In genomic region chr2:68251855-68252406, GRCh38 we compare ENCODE assay signal across 8 cellular contexts. TPM values are rescaled to one million over a fixed set of nuclear protein-coding genes. Genes with fewer than 3 reads are reported as not detected.
DNase-seq lines count a peak whose midpoint lies in the region; ATAC-seq and TF ChIP-seq lines count a peak whose summit lies in the region.

No MANE protein-coding gene starts in this region.

- H3K36me3 Mint-ChIP-seq in activated naive CD8-positive, alpha-beta T cell treated with anti-CD3 and anti-CD28 coated beads, Interleukin-2, amount 10 ng/mL, durations not matched to agents 7 days and 5 days = peaks cover 13% of the 10 kb centered on the region

- H3K79me2 ChIP-seq in smooth muscle cell (ENCODE audit: low read depth) = peaks cover 55% of the 10 kb centered on the region

- peak; percentile 5 for ATAC-seq in activated naive CD8-positive, alpha-beta T cell treated with anti-CD3 and anti-CD28 coated beads, Interleukin-2, amount 10 ng/mL, durations not matched to agents 7 days and 5 days (ENCODE audit: low read depth)

- H3K4me3 ChIP-seq in HFF-Myc (replicated peaks; ENCODE audit: low read depth, low read length) (peak overlapping the region; percentile 93), iPS-11a (ENCODE audit: low read depth, low read length) (peak overlapping the region; percentile 97), smooth muscle cell (peak overlapping the region; percentile 97)

- 1% methylated on average over 22 of the region's 78 CpGs for whole genome bisulfite sequencing in smooth muscle cell (ENCODE audit: low lambda C conversion rate)

- H3K27ac Mint-ChIP-seq in activated naive CD8-positive, alpha-beta T cell treated with anti-CD3 and anti-CD28 coated beads, Interleukin-2, amount 10 ng/mL, durations not matched to agents 7 days and 5 days = peak overlapping the region; percentile 97

- no peaks in the 10 kb centered on the region for H3K27me3 ChIP-seq in smooth muscle cell (ENCODE audit: low read depth)

- H3K9ac ChIP-seq in smooth muscle cell (ENCODE audit: low read depth) = peak overlapping the region; percentile 89

- H3K4me2 ChIP-seq in smooth muscle cell = peak overlapping the region; percentile 92

- H3K4me3 Mint-ChIP-seq in activated naive CD8-positive, alpha-beta T cell treated with anti-CD3 and anti-CD28 coated beads, Interleukin-2, amount 10 ng/mL, durations not matched to agents 7 days and 5 days = peak overlapping the region; percentile 98

- DNase-seq in GM10248 (ENCODE audit: extremely low spot score) (peak; percentile 35), HFF-Myc (ENCODE audit: extremely low read depth, low read depth) (no peak), RWPE1 (ENCODE audit: low spot score) (peak; percentile 12), smooth muscle cell (lab: John Stamatoyannopoulos, UW; ENCODE audit: unreplicated experiment) (no peak), NCI-H1930 (lab: John Stamatoyannopoulos, UW) (no peak), NCI-H524 (lab: John Stamatoyannopoulos, UW) (no peak)
- peak; percentile 74 for DNase-seq in activated naive CD8-positive, alpha-beta T cell treated with anti-CD3 and anti-CD28 coated beads, Interleukin-2, amount 10 ng/mL, durations not matched to agents 7 days and 5 days

- POLR2A ChIA-PET in GM10248 (lab: Yijun Ruan, JAX) (no interaction called here), RWPE1 (lab: Yijun Ruan, JAX; ENCODE audit: low non-redundant PET) (no interaction called here)
- POLR2A ChIA-PET in activated naive CD8-positive, alpha-beta T cell treated with anti-CD3 and anti-CD28 coated beads, Interleukin-2, amount 10 ng/mL, durations not matched to agents 7 days and 5 days (lab: Charles Lee) = interaction anchor here (0.6 to 1.6 kb wide), 7 partner anchors 56 to 216 kb away, joined by 3 to 12 read pairs (median 3); partner anchors contain the start of genes APLF and PNO1

- H3K4me1 Mint-ChIP-seq in activated naive CD8-positive, alpha-beta T cell treated with anti-CD3 and anti-CD28 coated beads, Interleukin-2, amount 10 ng/mL, durations not matched to agents 7 days and 5 days = peaks cover 25% of the 10 kb centered on the region

- no peak overlapping the region for H2AFZ ChIP-seq in smooth muscle cell (ENCODE audit: low read depth)

- no peaks in the 10 kb centered on the region for H3K27me3 Mint-ChIP-seq in activated naive CD8-positive, alpha-beta T cell treated with anti-CD3 and anti-CD28 coated beads, Interleukin-2, amount 10 ng/mL, durations not matched to agents 7 days and 5 days

- peaks cover 30% of the 10 kb centered on the region for H3K4me1 ChIP-seq in smooth muscle cell (ENCODE audit: low read depth)

- CTCF ChIA-PET in GM10248 (lab: Yijun Ruan, JAX) = interaction anchor here (1.0 to 2.8 kb wide), 10 partner anchors 14 to 189 kb away, joined by 3 to 12 read pairs (median 5); partner anchors contain the start of gene PNO1
- CTCF ChIA-PET in RWPE1 (lab: Yijun Ruan, JAX) = interaction anchor here (0.7 kb wide), 1 partner anchor 77 kb away, joined by 3 read pairs; no protein-coding TSS in a partner anchor

- peaks cover 10% of the 10 kb centered on the region for H3F3A ChIP-seq in smooth muscle cell (ENCODE audit: low read depth)

- H4K20me1 ChIP-seq in smooth muscle cell (ENCODE audit: low read depth) = peaks cover 44% of the 10 kb centered on the region

- TF ChIP-seq CTCF in GM10248 (IDR thresholded peaks at IDR 0.05; ENCODE audit: control extremely low read depth, extremely low read depth, low read depth, missing control alignments) (no peak), HFF-Myc (IDR thresholded peaks at IDR 0.05; ENCODE audit: low read depth, low read length, missing control alignments) (no peak), RWPE1 (conservative IDR thresholded peaks at IDR 0.05; ENCODE audit: low read depth) (no peak), smooth muscle cell (IDR thresholded peaks at IDR 0.05; ENCODE audit: borderline replicate concordance, insufficient read depth, poor library complexity, severe bottlenecking) (no peak)

- no peaks in the 10 kb centered on the region for H3K9me3 ChIP-seq in smooth muscle cell (replicated peaks; ENCODE audit: low read depth)

- H3K36me3 ChIP-seq in smooth muscle cell (ENCODE audit: low read depth) = no peaks in the 10 kb centered on the region

- H3K27ac ChIP-seq in RWPE1 (peak overlapping the region; percentile 97), smooth muscle cell (ENCODE audit: low read depth) (peak overlapping the region; percentile 94)

- H3K9me3 Mint-ChIP-seq in activated naive CD8-positive, alpha-beta T cell treated with anti-CD3 and anti-CD28 coated beads, Interleukin-2, amount 10 ng/mL, durations not matched to agents 7 days and 5 days = no peaks in the 10 kb centered on the region

RNA-seq across cellular contexts. Expression of gene PPP3R1, which starts 0.4 kb away (rescaled TPM):
- 10 to 100 TPM; 65.4 to 66.0 TPM for total RNA-seq in activated naive CD8-positive, alpha-beta T cell treated with anti-CD3 and anti-CD28 coated beads, Interleukin-2, amount 10 ng/mL, durations not matched to agents 7 days and 5 days
- 33.5 and 39.1 TPM in 2 replicates for total RNA-seq in smooth muscle cell
- polyA plus RNA-seq in smooth muscle cell = 3.1 and 4.7 TPM in 2 replicates

Comparison
In these comparisons a context has a peak if more than half of its experiments do, and no peak if none do; other contexts are left out.
1. DNase-seq: peak in GM10248 (single experiment), RWPE1 (single experiment) and activated naive CD8-positive, alpha-beta T cell treated with anti-CD3 and anti-CD28 coated beads, Interleukin-2, amount 10 ng/mL, durations not matched to agents 7 days and 5 days (single experiment); none in HFF-Myc (single experiment), smooth muscle cell (single experiment), NCI-H1930 (0 of 2) and NCI-H524 (0 of 2).
2. Peak in every context shown above with its lines, with median percentiles within 50 percentile points of each other: H3K4me3 ChIP-seq.